ENCODE assay signal across 11 cellular contexts in the genomic region with DNA sequence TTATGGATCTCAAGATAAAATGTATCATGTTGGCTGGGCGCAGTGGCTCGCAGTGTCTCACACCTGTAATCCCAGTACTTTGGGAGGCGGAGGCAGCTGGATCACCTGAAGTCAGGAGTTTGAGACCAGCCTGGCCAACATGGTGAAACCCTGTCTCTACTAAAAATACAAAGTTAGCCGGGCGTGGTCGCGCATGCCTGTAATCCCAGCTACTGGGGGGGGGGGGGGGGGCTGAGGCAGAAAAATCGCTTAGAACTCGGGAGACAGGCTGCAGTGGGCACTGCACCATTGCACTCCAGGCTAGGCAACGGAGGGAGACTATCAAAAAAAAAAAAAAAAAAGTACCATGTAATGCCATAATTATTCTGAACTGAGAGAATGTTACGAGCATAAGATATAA. TPM values are rescaled to one million over a fixed set of nuclear protein-coding genes. Genes with fewer than 3 reads are reported as not detected.
A peak's percentile ranks its signal among the peaks of the same experiment; 100 is the strongest.
DNase-seq lines count a peak whose midpoint lies in the region; ATAC-seq, FAIRE-seq and TF ChIP-seq lines count a peak whose summit lies in the region.
"Had no signal": no experiment of that assay in that cellular context is flagged by ENCODE, and none has a peak within 500 bp of the region (broad histone marks: within the 10 kb centered on the region; RNA-seq: fewer than 3 reads in every experiment).

No MANE protein-coding gene starts in this region.

- no TSS peak for BruUV-seq in K562 (replicated peaks; lab: Mats Ljungman, UMichigan)

- peak overlapping the region; percentile 55 to 93 for H3K9ac ChIP-seq in K562 (ENCODE audit: insufficient read depth in 1 of 2, low read depth in 2 of 2, low read length in 2 of 2)
- no peak overlapping the region for H3K9ac ChIP-seq in mucosa of rectum (ENCODE audit: low read depth in 1 of 2, low read length in 2 of 2)

- TF ChIP-seq EP300 in K562 (IDR thresholded peaks at IDR 0.05; ENCODE audit: low read length) = no peak

- H3K27me3 ChIP-seq in ACC112 (ENCODE audit: insufficient read depth, low read length) (no peaks in the 10 kb centered on the region), K562 (ENCODE audit: control insufficient read depth in 2 of 2, insufficient read depth in 2 of 2, low read length in 2 of 2) (no peaks in the 10 kb centered on the region), mucosa of rectum (ENCODE audit: control insufficient read depth in 2 of 2, insufficient read depth in 2 of 2, low read length in 2 of 2) (no peaks in the 10 kb centered on the region)

- POLR2A ChIA-PET in K562 (lab: Yijun Ruan, JAX) = interaction anchor here (0.9 to 2.1 kb wide), 9 partner anchors 10 to 112 kb away, joined by 3 to 10 read pairs (median 5); no protein-coding TSS in a partner anchor

- no peak; the same call in 2 of the 3 replicates for ATAC-seq in K562
- no peak for ATAC-seq in GM18517 (IDR thresholded peaks at IDR 0.05; ENCODE audit: unreplicated experiment)
- ATAC-seq: mucosa of descending colon had no signal

- H3K9me3 Mint-ChIP-seq in HFFc6 = no peaks in the 10 kb centered on the region

- TF ChIP-seq POLR2A in K562 (conservative IDR thresholded peaks at IDR 0.05) = no peak

- 0% methylated on average over 1 of the region's 11 CpGs for whole genome bisulfite sequencing in K562 (ENCODE audit: insufficient coverage, low coverage, missing lambda C conversion rate)

- peaks cover 7% of the 10 kb centered on the region for H3K4me1 Mint-ChIP-seq in HFFc6 (ENCODE audit: low read depth)

- H3K9me3 ChIP-seq in K562 (replicated peaks; ENCODE audit: control insufficient read depth, insufficient read depth, low read depth, low read length) = no peaks in the 10 kb centered on the region
- no peaks in the 10 kb centered on the region for H3K9me3 ChIP-seq in mucosa of rectum (ENCODE audit: control insufficient read depth in 2 of 2, low read length in 2 of 2)
- H3K9me3 ChIP-seq: mucosa of descending colon had no signal

- H3K36me3 ChIP-seq in ACC112 (ENCODE audit: insufficient read depth, low read length) = peaks cover 14% of the 10 kb centered on the region; the same call in 1 of the 2 replicates
- peaks cover 62% of the 10 kb centered on the region for H3K36me3 ChIP-seq in K562 (ENCODE audit: control insufficient read depth, insufficient read depth, low read length)
- H3K36me3 ChIP-seq in mucosa of rectum (ENCODE audit: control insufficient read depth in 2 of 2, insufficient read depth in 2 of 2, low read length in 2 of 2) = peaks cover 9 to 16% of the 10 kb centered on the region in 2 donors

- peak overlapping the region; percentile 99 for H3K4me3 Mint-ChIP-seq in HFFc6

- in situ Hi-C loops in K562 (cut with MboI) = loop anchor here (5.0 kb wide), 1 partner anchor 49 kb away; no protein-coding TSS in a partner anchor

- peaks cover 30% of the 10 kb centered on the region for H3K36me3 Mint-ChIP-seq in HFFc6 (ENCODE audit: low read depth)

- TF ChIP-seq CTCF in HFFc6 (IDR thresholded peaks at IDR 0.05) (no peak), K562 (IDR thresholded peaks at IDR 0.05 in 2 of 3, conservative IDR thresholded peaks at IDR 0.05 in 1 of 3; ENCODE audit: insufficient read depth in 2 of 3, low read depth in 1 of 3, low read length in 3 of 3) (no peak)

- H4K20me1 ChIP-seq in K562 (replicated peaks; ENCODE audit: control insufficient read depth, insufficient read depth, low read length) = peaks cover 23% of the 10 kb centered on the region

- FAIRE-seq in K562 (lab: Jason Lieb, UNC) = no peak
- FAIRE-seq: G401.6 had no signal

- CTCF ChIA-PET in K562 (lab: Yijun Ruan, JAX; ENCODE audit: low intra/inter-chr PET ratio) = no interaction called here

- no peak overlapping the region for H2AFZ ChIP-seq in ACC112 (ENCODE audit: low read length, unreplicated experiment)
- H2AFZ ChIP-seq in K562 (ENCODE audit: low read depth, low read length) = no peak overlapping the region

- H3K4me1 ChIP-seq in ACC112 (ENCODE audit: control insufficient read depth, insufficient read depth, low read length, unreplicated experiment) (no peaks in the 10 kb centered on the region), K562 (replicated peaks in 1 of 2; ENCODE audit: control insufficient read depth in 2 of 2, insufficient read depth in 2 of 2, low read length in 2 of 2) (peaks cover 6 to 15% of the 10 kb centered on the region in 2 experiments; a peak in 3 of 5 replicates), mucosa of rectum (ENCODE audit: control insufficient read depth in 2 of 2, insufficient read depth in 2 of 2, low read length in 2 of 2) (no peaks in the 10 kb centered on the region)

- intact Hi-C loops in K562 (cut with micrococcal nuclease) = no loop called here

- H3K79me2 ChIP-seq in ACC112 (ENCODE audit: control insufficient read depth, insufficient read depth, low read length, unreplicated experiment) (peaks cover 48% of the 10 kb centered on the region), K562 (ENCODE audit: control insufficient read depth, insufficient read depth, low read length) (peaks cover 70% of the 10 kb centered on the region)

- H3K27ac ChIP-seq in ACC112 (ENCODE audit: low read depth, low read length) (no peak overlapping the region), K562 (ENCODE audit: extremely low read depth, low read depth, low read length) (peak overlapping the region; percentile 88; the same call in 2 of the 3 replicates), mucosa of rectum (ENCODE audit: low read depth in 2 of 2, low read length in 2 of 2) (no peak overlapping the region)

- DNase-seq in HFFc6 (no peak), K562 (ENCODE audit: extremely low read depth in 1 of 4, low spot score in 3 of 4) (no peak), COR-L47 (lab: John Stamatoyannopoulos, UW) (no peak), kidney tubule cell (ENCODE audit: low spot score) (no peak), medulla oblongata (ENCODE audit: extremely low spot score) (no peak)
- DNase-seq: mucosa of descending colon, NCI-H2171 treated with DMSO at 0.1 percent for 48 hours had no signal

- H3K4me3 ChIP-seq in ACC112 (ENCODE audit: low read depth, low read length) = peak overlapping the region; percentile 88
- peak overlapping the region; percentile 91 for H3K4me3 ChIP-seq in K562
- H3K4me3 ChIP-seq in mucosa of rectum (ENCODE audit: low read length in 2 of 2) = peak overlapping the region; percentile 81 to 85
- H3K4me3 ChIP-seq: mucosa of descending colon had no signal

- H3K4me2 ChIP-seq in K562 (ENCODE audit: insufficient read depth, low read length) = peak overlapping the region; percentile 90

- no peak overlapping the region for H3K27ac Mint-ChIP-seq in HFFc6

- no peaks in the 10 kb centered on the region for H3K9me1 ChIP-seq in K562 (ENCODE audit: control insufficient read depth, insufficient read depth, low read length)

- TF ChIP-seq RAD21 in K562 (CRISPR knock-in tag; conservative IDR thresholded peaks at IDR 0.05 in 1 of 2, IDR thresholded peaks at IDR 0.05 in 1 of 2) = no peak

- peaks cover 6% of the 10 kb centered on the region for H3K27me3 Mint-ChIP-seq in HFFc6 (ENCODE audit: insufficient read depth)

TF ChIP-seq in K562, 482 proteins besides CTCF, POLR2A, EP300 and RAD21 (continues in another document):
- TF ChIP-seq RB1 (IDR thresholded peaks at IDR 0.05; ENCODE audit: low read depth) (no peak), RHOXF2B (CRISPR knock-in tag; conservative IDR thresholded peaks at IDR 0.05) (no peak), POLR2G (IDR thresholded peaks at IDR 0.05; ENCODE audit: low read depth, low read length) (peak; percentile 35; the same call in 1 of the 2 replicates)
- TF ChIP-seq, protein P1, sequence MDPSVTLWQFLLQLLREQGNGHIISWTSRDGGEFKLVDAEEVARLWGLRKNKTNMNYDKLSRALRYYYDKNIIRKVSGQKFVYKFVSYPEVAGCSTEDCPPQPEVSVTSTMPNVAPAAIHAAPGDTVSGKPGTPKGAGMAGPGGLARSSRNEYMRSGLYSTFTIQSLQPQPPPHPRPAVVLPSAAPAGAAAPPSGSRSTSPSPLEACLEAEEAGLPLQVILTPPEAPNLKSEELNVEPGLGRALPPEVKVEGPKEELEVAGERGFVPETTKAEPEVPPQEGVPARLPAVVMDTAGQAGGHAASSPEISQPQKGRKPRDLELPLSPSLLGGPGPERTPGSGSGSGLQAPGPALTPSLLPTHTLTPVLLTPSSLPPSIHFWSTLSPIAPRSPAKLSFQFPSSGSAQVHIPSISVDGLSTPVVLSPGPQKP (CRISPR knock-in tag; IDR thresholded peaks at IDR 0.05) = no peak
- TF ChIP-seq, protein P2, sequence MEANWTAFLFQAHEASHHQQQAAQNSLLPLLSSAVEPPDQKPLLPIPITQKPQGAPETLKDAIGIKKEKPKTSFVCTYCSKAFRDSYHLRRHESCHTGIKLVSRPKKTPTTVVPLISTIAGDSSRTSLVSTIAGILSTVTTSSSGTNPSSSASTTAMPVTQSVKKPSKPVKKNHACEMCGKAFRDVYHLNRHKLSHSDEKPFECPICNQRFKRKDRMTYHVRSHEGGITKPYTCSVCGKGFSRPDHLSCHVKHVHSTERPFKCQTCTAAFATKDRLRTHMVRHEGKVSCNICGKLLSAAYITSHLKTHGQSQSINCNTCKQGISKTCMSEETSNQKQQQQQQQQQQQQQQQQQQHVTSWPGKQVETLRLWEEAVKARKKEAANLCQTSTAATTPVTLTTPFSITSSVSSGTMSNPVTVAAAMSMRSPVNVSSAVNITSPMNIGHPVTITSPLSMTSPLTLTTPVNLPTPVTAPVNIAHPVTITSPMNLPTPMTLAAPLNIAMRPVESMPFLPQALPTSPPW (CRISPR knock-in tag; IDR thresholded peaks at IDR 0.05) = peak; percentile 66

RNA-seq across cellular contexts. Expression of gene RBMX, which starts 2.1 kb away (rescaled TPM):
- 100 to 1,000 TPM; 127 to 191 (median 178) TPM for total RNA-seq in HFFc6 (2021; fragmentation: NEBNext Ultra II Directional; extraction: Animal tissue kit (Norgen Biotek cat#: 25700))
- total RNA-seq in K562 (2011; cell fraction: chromatin; rRNA removed; ENCODE audit: low replicate concordance) = 379 and 688 TPM in 2 replicates
- total RNA-seq in K562 (2011; cell fraction: nucleolus; rRNA removed) = 193 and 197 TPM in 2 replicates
- 341 and 464 TPM in 2 replicates for total RNA-seq in K562 (2011; cell fraction: nucleoplasm; rRNA removed)
- 475 and 540 TPM in 2 replicates for total RNA-seq in K562 (2014; rRNA removed)
- 671 and 744 TPM in 2 replicates for total RNA-seq in K562 (2014; rRNA removed; fragmentation: Illumina TruSeq; extraction: Trizol)
- total RNA-seq in K562 (2015; rRNA removed; fragmentation: Illumina TruSeq; extraction: Trizol) = 587 and 622 TPM in 2 replicates
- 421 and 459 TPM in 2 replicates for total RNA-seq in K562 (2021)
- 461 and 523 TPM in 2 replicates for polyA plus RNA-seq in K562 (2011; rRNA removed)
- polyA plus RNA-seq in K562 (2011; cell fraction: cytosol; rRNA removed) = 199 and 265 TPM in 2 replicates
- polyA plus RNA-seq in K562 (2011; cell fraction: nucleus; rRNA removed) = 464 and 535 TPM in 2 replicates
- polyA plus RNA-seq in K562 (2012) = 368 and 402 TPM in 2 replicates
- polyA plus RNA-seq in K562 (2014; fragmentation: Illumina TruSeq; extraction: Trizol) = 534 and 616 TPM in 2 replicates
- polyA plus RNA-seq in K562 (2014; fragmentation: Nextera tagmentation; extraction: Ambion mirVana) = 100 to 1,000 TPM; 468 to 638 TPM
- 352 and 405 TPM in 2 replicates for polyA plus RNA-seq in K562 (2014; rRNA removed)
- polyA minus RNA-seq in K562 (2011; rRNA and poly(A)+ RNA removed) = 441 and 529 TPM in 2 replicates
- polyA minus RNA-seq in K562 (2011; cell fraction: cytosol; rRNA and poly(A)+ RNA removed) = 333 and 352 TPM in 2 replicates
- 173 and 327 TPM in 2 replicates for polyA minus RNA-seq in K562 (2011; cell fraction: nucleus; rRNA and poly(A)+ RNA removed)

Comparison
In these comparisons a context has a peak if more than half of its experiments do, and no peak if none do; other contexts are left out.
1. H3K9ac ChIP-seq: peak in K562 (2 of 2); none in mucosa of rectum (0 of 2).
2. Peak in every context shown above with its lines, with median percentiles within 50 percentile points of each other: H3K4me3 ChIP-seq.